9 cellular contexts compared by ENCODE assay signal in the genomic region with DNA sequence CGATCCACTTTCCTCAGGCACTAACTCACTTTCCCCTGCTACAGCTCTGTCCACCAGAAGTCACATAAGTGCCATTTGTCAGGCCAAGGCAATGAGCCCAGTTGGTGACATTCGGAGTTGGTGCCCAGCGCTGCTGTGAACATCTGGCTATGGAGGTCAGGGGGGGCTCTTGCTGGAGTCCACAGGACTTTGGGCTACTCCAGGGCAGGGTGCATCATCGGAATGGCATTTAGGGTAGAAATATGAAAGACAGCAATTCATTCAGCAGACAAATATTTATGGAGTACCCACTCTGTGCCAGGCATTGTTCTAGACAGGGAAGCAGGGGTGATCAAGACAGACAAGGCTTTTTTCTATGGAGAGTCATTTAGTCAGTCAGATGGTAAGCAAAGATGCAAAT.
DNase-seq lines count a peak whose midpoint lies in the region; ATAC-seq, FAIRE-seq and TF ChIP-seq lines count a peak whose summit lies in the region.
"Had no signal": no experiment of that assay in that cellular context is flagged by ENCODE, and none has a peak within 500 bp of the region (broad histone marks: within the 10 kb centered on the region; RNA-seq: fewer than 3 reads in every experiment).

No MANE protein-coding gene starts in this region.

- H3K27me3 ChIP-seq in brain microvascular endothelial cell (replicated peaks): no peaks in the 10 kb centered on the region

- peak overlapping the region; percentile 100 for H3K4me3 Mint-ChIP-seq in activated naive CD4-positive, alpha-beta T cell treated with anti-CD3 and anti-CD28 coated beads, Interleukin-2, amount 50 U/mL, for 24 hours

- H3K36me3 ChIP-seq in brain microvascular endothelial cell (replicated peaks): no peaks in the 10 kb centered on the region

- no peak for FAIRE-seq in urothelium cell line (lab: Jason Lieb, UNC)

- in situ Hi-C loops in brain microvascular endothelial cell (cut with HindIII; ENCODE audit: low pct_ligation_motif_present, low sequenced_read_pairs): no loop called here

- H3K27me3 Mint-ChIP-seq in activated naive CD4-positive, alpha-beta T cell treated with anti-CD3 and anti-CD28 coated beads, Interleukin-2, amount 50 U/mL, for 24 hours: no peaks in the 10 kb centered on the region

- DNase-seq in activated naive CD4-positive, alpha-beta T cell treated with anti-CD3 and anti-CD28 coated beads, Interleukin-2, amount 50 U/mL, for 16 hours: no peak
- DNase-seq in brain microvascular endothelial cell: peak; percentile 26
- DNase-seq in medulla oblongata (ENCODE audit: extremely low spot score): peak; percentile 80
- DNase-seq in urothelium cell line (ENCODE audit: low spot score): peak; percentile 76
- DNase-seq in MV-4-11 (lab: John Stamatoyannopoulos, UW): no peak
- no peak for DNase-seq in KG1 (lab: John Stamatoyannopoulos, UW)
- DNase-seq: NCI-H2081 treated with DMSO at 0.1 percent for 48 hours had no signal

- no peaks in the 10 kb centered on the region for H3K9me3 Mint-ChIP-seq in activated naive CD4-positive, alpha-beta T cell treated with anti-CD3 and anti-CD28 coated beads, Interleukin-2, amount 50 U/mL, for 24 hours

- peaks cover 28% of the 10 kb centered on the region for H3K4me1 Mint-ChIP-seq in activated naive CD4-positive, alpha-beta T cell treated with anti-CD3 and anti-CD28 coated beads, Interleukin-2, amount 50 U/mL, for 24 hours

- H3K27ac Mint-ChIP-seq in activated naive CD4-positive, alpha-beta T cell treated with anti-CD3 and anti-CD28 coated beads, Interleukin-2, amount 50 U/mL, for 24 hours: peak overlapping the region; percentile 42

- no peak for TF ChIP-seq CTCF in brain microvascular endothelial cell (IDR thresholded peaks at IDR 0.05; ENCODE audit: low read depth, low read length, missing control alignments)

- peak overlapping the region; percentile 75 for H3K4me3 ChIP-seq in brain microvascular endothelial cell (ENCODE audit: low read depth, low read length)

- H3K36me3 Mint-ChIP-seq in activated naive CD4-positive, alpha-beta T cell treated with anti-CD3 and anti-CD28 coated beads, Interleukin-2, amount 50 U/mL, for 24 hours: peaks cover 21% of the 10 kb centered on the region

- no peak overlapping the region for H3K27ac ChIP-seq in brain microvascular endothelial cell

- ATAC-seq in HG03280 (IDR thresholded peaks at IDR 0.05; ENCODE audit: unreplicated experiment): no peak

Comparison
In these comparisons a context has a peak if more than half of its experiments do, and no peak if none do; other contexts are left out.
1. DNase-seq: peak in brain microvascular endothelial cell (single experiment), medulla oblongata (single experiment) and urothelium cell line (single experiment); none in activated naive CD4-positive, alpha-beta T cell treated with anti-CD3 and anti-CD28 coated beads, Interleukin-2, amount 50 U/mL, for 16 hours (single experiment), MV-4-11 (single experiment) and KG1 (single experiment).